ENCODE assay signal across 8 cellular contexts in the genomic region with DNA sequence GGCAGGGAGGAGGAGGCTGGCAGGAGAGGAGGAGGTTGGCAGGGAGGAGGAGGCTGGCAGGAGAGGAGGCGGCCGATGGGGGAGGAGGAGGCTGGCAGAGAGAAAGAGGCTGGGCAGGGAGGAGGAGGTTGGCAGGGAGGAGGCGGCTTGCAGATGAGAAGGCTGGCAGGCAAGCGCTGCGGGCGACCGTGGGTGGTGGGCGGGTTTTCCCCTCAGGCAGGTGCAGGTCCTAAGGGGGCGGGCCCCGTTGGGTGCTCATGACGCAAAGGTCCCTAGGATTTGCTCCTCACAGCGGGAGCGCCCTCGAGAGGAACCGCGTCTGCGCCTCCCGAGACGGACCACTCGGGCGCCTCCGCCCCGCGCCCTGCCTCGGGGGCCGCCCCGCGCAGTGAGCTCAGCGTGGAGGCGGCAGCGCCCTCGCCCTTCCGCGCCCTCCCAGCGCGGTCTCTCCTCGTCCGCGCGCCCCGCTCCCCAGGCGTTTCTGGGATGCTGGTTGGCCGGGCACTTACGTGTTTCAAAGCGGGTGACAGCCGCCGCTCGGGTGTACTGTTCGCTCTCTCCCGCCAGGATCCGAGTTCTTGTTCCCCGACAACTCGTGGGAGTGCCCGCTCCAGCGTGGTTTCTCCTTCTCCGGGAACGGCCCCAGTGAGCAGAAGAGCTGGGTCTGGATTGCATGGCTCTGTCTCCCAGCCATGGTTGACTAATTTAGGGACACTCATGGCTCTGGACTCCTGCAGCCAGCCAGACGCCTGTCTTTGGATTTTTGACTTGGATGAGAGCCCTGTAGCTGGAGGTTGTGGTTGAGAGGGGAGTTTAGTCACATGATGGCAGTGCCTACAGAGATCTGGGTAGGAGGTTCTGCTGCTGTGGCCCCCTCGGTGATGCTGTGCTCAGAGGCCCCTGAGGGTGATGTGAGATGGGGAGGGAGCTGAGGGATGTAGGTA.
DNase-seq lines count a peak whose midpoint lies in the region; ATAC-seq, FAIRE-seq and TF ChIP-seq lines count a peak whose summit lies in the region.

No MANE protein-coding gene starts in this region.

- H2AFZ ChIP-seq in H1 (ENCODE audit: low read length): peak overlapping the region; percentile 34; the same call in 1 of the 2 replicates

- no peak overlapping the region for H3K14ac ChIP-seq in H1 (ENCODE audit: insufficient read length)

- ATAC-seq in GM21529 (IDR thresholded peaks at IDR 0.05; ENCODE audit: unreplicated experiment): no peak

- POLR2A ChIA-PET in H1 (lab: Charles Lee; ENCODE audit: partially characterized antibody): interaction anchor here (0.7 to 1.2 kb wide), 3 partner anchors 48 to 261 kb away, joined by 3 read pairs; partner anchors contain the start of gene PPP4R3A

- H3K4ac ChIP-seq in H1 (replicated peaks; ENCODE audit: insufficient read length, low read depth, low read length): no peak overlapping the region

- no peak overlapping the region for H3K56ac ChIP-seq in H1 (replicated peaks; ENCODE audit: insufficient read length, low read depth, low read length)

- in situ Hi-C loops in HAP-1 (cut with MboI; ENCODE audit: low sequenced_read_pairs): no loop called here

- DNase-seq in AG08396 (ENCODE audit: low spot score) (peak; percentile 83), HAP-1 (ENCODE audit: low spot score in 2 of 2) (peak; percentile 63 to 83), NCI-H345 treated with DMSO at 0.1 percent for 48 hours (lab: John Stamatoyannopoulos, UW; ENCODE audit: unreplicated experiment) (peak; percentile 81), H1 (ENCODE audit: low read depth in 1 of 2, low spot score in 2 of 2) (peak in 1 of 2 experiments; percentile 66), mucosa of gallbladder (ENCODE audit: low spot score) (peak; percentile 27)
- peak; percentile 74 for DNase-seq in activated CD8-positive, alpha-beta memory T cell treated with anti-CD3 and anti-CD28 coated beads, Interleukin-2, amount 50 U/mL, for 24 hours (ENCODE audit: extremely low read depth)
- peak; percentile 37 to 51 for DNase-seq in stimulated activated CD8-positive, alpha-beta memory T cell treated with anti-CD3 and anti-CD28 coated beads, Interleukin-2, amount 100 ng/mL, for 1 hour (ENCODE audit: low read depth in 2 of 2)

- CTCF ChIA-PET in H1 (lab: Charles Lee; ENCODE audit: partially characterized antibody): interaction anchor here (0.9 to 1.0 kb wide), 2 partner anchors 12 to 338 kb away, joined by 3 to 4 read pairs; no protein-coding TSS in a partner anchor

- no peak overlapping the region for H2BK120ac ChIP-seq in H1 (replicated peaks; ENCODE audit: low read depth, low read length)

- H3K4me1 ChIP-seq in HAP-1: peaks cover 29% of the 10 kb centered on the region
- H3K4me1 ChIP-seq in H1 (replicated peaks in 1 of 4; ENCODE audit: control insufficient read depth in 3 of 4, insufficient read depth in 4 of 4, low read length in 3 of 4): peaks cover 0 to 5% (median 3%) of the 10 kb centered on the region in 4 experiments; a peak in 5 of 7 replicates

- H3K79me1 ChIP-seq in H1 (ENCODE audit: low read depth, low read length): no peaks in the 10 kb centered on the region

- no peak overlapping the region for H2AK5ac ChIP-seq in H1 (ENCODE audit: low read depth, low read length)

- TF ChIP-seq CTCF in H1 (IDR thresholded peaks at IDR 0.05; ENCODE audit: control extremely low read depth in 1 of 3, insufficient read depth in 1 of 3, low read depth in 1 of 3, low read length in 3 of 3): no peak

- H3K27me3 ChIP-seq in HAP-1 (ENCODE audit: low read depth): no peaks in the 10 kb centered on the region
- peaks cover 10 to 35% (median 30%) of the 10 kb centered on the region in 4 experiments for H3K27me3 ChIP-seq in H1 (replicated peaks in 1 of 4; ENCODE audit: control insufficient read depth in 3 of 4, extremely low read depth in 1 of 4, insufficient read depth in 3 of 4, low read length in 3 of 4)

- no peak overlapping the region for H2BK12ac ChIP-seq in H1 (ENCODE audit: low read depth, low read length)

- no peak overlapping the region for H3K27ac ChIP-seq in H1 (ENCODE audit: low read depth, low read length)

- H3K4me3 ChIP-seq in HAP-1: peak overlapping the region; percentile 39
- peak overlapping the region; percentile 40 to 69 (median 62) for H3K4me3 ChIP-seq in H1 (ENCODE audit: extremely low read depth in 1 of 4, insufficient read depth in 2 of 4, low read depth in 3 of 4, low read length in 4 of 4)

- peaks cover 5% of the 10 kb centered on the region; the same call in 1 of the 2 replicates for H3K23me2 ChIP-seq in H1 (ENCODE audit: low read depth, low read length)

- no peaks in the 10 kb centered on the region for H3K36me3 ChIP-seq in HAP-1 (replicated peaks)
- H3K36me3 ChIP-seq in H1 (ENCODE audit: control insufficient read depth in 2 of 4, insufficient read depth in 4 of 4, low read length in 3 of 4): no peaks in the 10 kb centered on the region

- H3K79me2 ChIP-seq in H1 (ENCODE audit: control insufficient read depth in 1 of 2, insufficient read depth in 2 of 2, low read length in 2 of 2): no peaks in the 10 kb centered on the region

- TF ChIP-seq EP300 in H1 (IDR thresholded peaks at IDR 0.05; ENCODE audit: borderline replicate concordance in 1 of 2, low read depth in 2 of 2, low read length in 2 of 2): no peak

- H3K9ac ChIP-seq in H1 (replicated peaks in 1 of 4; ENCODE audit: extremely low read depth in 1 of 4, low read depth in 3 of 4, low read length in 3 of 4): peak overlapping the region in 1 of 4 experiments; percentile 14; a peak in 1 of 7 replicates

- H3K4me2 ChIP-seq in H1 (ENCODE audit: insufficient read depth in 1 of 2, low read depth in 2 of 2, low read length in 2 of 2): peak overlapping the region; percentile 74 to 77

- no peak overlapping the region for H4K91ac ChIP-seq in H1 (replicated peaks; ENCODE audit: insufficient read length, low read length)

- H3K9me3 ChIP-seq in HAP-1 (peaks cover 5% of the 10 kb centered on the region), H1 (ENCODE audit: insufficient read depth in 2 of 2, low read depth in 1 of 2, low read length in 1 of 2) (peaks cover 8 to 14% of the 10 kb centered on the region in 2 experiments)

- no peak for TF ChIP-seq POLR2A in H1 (IDR thresholded peaks at IDR 0.05; ENCODE audit: control extremely low read depth in 1 of 2, low read depth in 2 of 2, low read length in 2 of 2)

- H2BK5ac ChIP-seq in H1 (ENCODE audit: low read depth, low read length): no peak overlapping the region

- H4K8ac ChIP-seq in H1 (ENCODE audit: extremely low read depth, insufficient read depth, low read length): peak overlapping the region; percentile 65

- no peak overlapping the region for H4K5ac ChIP-seq in H1 (ENCODE audit: insufficient read length, low read depth, low read length)

- H3K23ac ChIP-seq in H1 (ENCODE audit: insufficient read length): no peak overlapping the region

- WGBS in H1 (ENCODE audit: extremely low coverage in 1 of 2, insufficient coverage in 1 of 2, insufficient read length in 1 of 2, insufficient replicate concordance in 2 of 2, low coverage in 1 of 2, low lambda C conversion rate in 2 of 2, missing lambda C conversion rate in 1 of 2), 2 experiments: 9% methylated on average over 33 of the region's 59 CpGs; no CpG with 5 or more reads in 1 of the 2 experiments

- H4K20me1 ChIP-seq in H1 (replicated peaks in 1 of 2; ENCODE audit: control insufficient read depth in 1 of 2, insufficient read depth in 2 of 2, low read length in 2 of 2): no peaks in the 10 kb centered on the region

- FAIRE-seq in H1 (lab: Jason Lieb, UNC): no peak

- H3K18ac ChIP-seq in H1 (ENCODE audit: extremely low read depth, low read length): no peak overlapping the region

- TF ChIP-seq RAD21 in H1 (IDR thresholded peaks at IDR 0.05 in 1 of 2, conservative IDR thresholded peaks at IDR 0.05 in 1 of 2; ENCODE audit: low read depth in 2 of 2, low read length in 2 of 2): no peak

- no peak overlapping the region for H2BK15ac ChIP-seq in H1 (ENCODE audit: low read length)

- no peak overlapping the region for H2BK20ac ChIP-seq in H1 (ENCODE audit: low read length)

TF ChIP-seq in H1, 55 proteins besides CTCF, POLR2A, EP300 and RAD21:
- TF ChIP-seq SUZ12 (IDR thresholded peaks at IDR 0.05; ENCODE audit: low read length): peak; percentile 39; the same call in 1 of the 2 replicates
- peak; percentile 44 for TF ChIP-seq EZH2 (IDR thresholded peaks at IDR 0.05; ENCODE audit: low read depth, low read length, severe bottlenecking)
- TF ChIP-seq BRCA1 (IDR thresholded peaks at IDR 0.05; ENCODE audit: low read depth, low read length): no peak
- TF ChIP-seq ASH2L (IDR thresholded peaks at IDR 0.05; ENCODE audit: low read length): no peak
- peak; percentile 80 for TF ChIP-seq KDM4A (IDR thresholded peaks at IDR 0.05; ENCODE audit: low read depth, low read length, severe bottlenecking)
- no peak for TF ChIP-seq ATF2 (IDR thresholded peaks at IDR 0.05; ENCODE audit: low read length)
- peak; percentile 39; the same call in 1 of the 2 replicates for TF ChIP-seq RBBP5 (IDR thresholded peaks at IDR 0.05; ENCODE audit: borderline replicate concordance, low read depth, low read length)
- no peak for TF ChIP-seq USF2 (IDR thresholded peaks at IDR 0.05; ENCODE audit: low read length)
- TF ChIP-seq RFX5 (IDR thresholded peaks at IDR 0.05; ENCODE audit: borderline replicate concordance, low read depth, low read length): no peak
- TF ChIP-seq SP4 (IDR thresholded peaks at IDR 0.05; ENCODE audit: low read length): no peak
- no peak for TF ChIP-seq FOSL1 (IDR thresholded peaks at IDR 0.05; ENCODE audit: insufficient read depth, low read depth, low read length)
- no peak for TF ChIP-seq BCL11A (IDR thresholded peaks at IDR 0.05; ENCODE audit: low read depth in 2 of 2, low read length in 2 of 2)
